Comparison of ENCODE assay signal across 11 cellular contexts in the genomic region with DNA sequence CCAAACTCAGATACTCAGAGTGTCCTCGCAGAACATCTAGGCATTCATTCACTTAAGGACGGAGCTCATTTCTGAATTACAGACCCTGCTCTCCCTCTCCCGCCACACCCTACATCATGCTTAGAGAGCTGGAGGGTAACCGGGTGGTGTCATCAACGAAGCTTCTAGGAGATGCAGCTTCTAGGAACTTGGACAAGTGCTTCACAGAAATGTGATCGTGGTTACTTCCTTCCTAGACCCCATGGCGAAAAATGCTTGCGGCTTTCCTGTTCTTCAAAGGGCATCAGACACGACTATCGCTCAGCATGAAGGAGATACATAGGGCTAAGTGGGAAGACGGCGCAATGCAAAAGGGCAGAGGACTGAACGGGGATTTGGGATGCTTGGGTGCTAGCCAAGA.
DNase-seq lines count a peak whose midpoint lies in the region; ATAC-seq lines count a peak whose summit lies in the region.
"Had no signal": no experiment of that assay in that cellular context is flagged by ENCODE, and none has a peak within 500 bp of the region (broad histone marks: within the 10 kb centered on the region; RNA-seq: fewer than 3 reads in every experiment).

No MANE protein-coding gene starts in this region.

- POLR2A ChIA-PET in activated CD4-positive, alpha-beta T cell treated with anti-CD3 and anti-CD28 coated beads for 36 hours (lab: Charles Lee): no interaction called here

- H3K27me3 Mint-ChIP-seq in activated CD4-positive, alpha-beta T cell treated with anti-CD3 and anti-CD28 coated beads for 36 hours: no peaks in the 10 kb centered on the region

- H3K9me3 Mint-ChIP-seq in activated CD4-positive, alpha-beta T cell treated with anti-CD3 and anti-CD28 coated beads for 36 hours (ENCODE audit: low read depth): no peaks in the 10 kb centered on the region

- peak; percentile 33 for ATAC-seq in activated CD4-positive, alpha-beta T cell treated with anti-CD3 and anti-CD28 coated beads for 36 hours
- no peak for ATAC-seq in HG02623 (IDR thresholded peaks at IDR 0.05; ENCODE audit: unreplicated experiment)

- intact Hi-C loops in activated CD4-positive, alpha-beta T cell treated with anti-CD3 and anti-CD28 coated beads for 36 hours (cut with DNase I, micrococcal nuclease): no loop called here

- DNase-seq in activated CD4-positive, alpha-beta T cell treated with anti-CD3 and anti-CD28 coated beads for 36 hours: peak; percentile 7
- no peak for DNase-seq in activated CD4-positive, alpha-beta T cell treated with anti-CD3 and anti-CD28 coated beads, Interleukin-2, amount 50 U/mL, for 4 hours
- DNase-seq in NCI-H2227 treated with DMSO at 0.1 percent for 48 hours (lab: John Stamatoyannopoulos, UW) (peak; percentile 39), brain pericyte (ENCODE audit: low read depth, low spot score) (peak; percentile 30), retina (no peak)
- DNase-seq in stimulated activated CD8-positive, alpha-beta memory T cell treated with anti-CD3 and anti-CD28 coated beads, Interleukin-4, amount 100 ng/mL, for 48 hours: peak; percentile 24
- no peak for DNase-seq in stimulated activated CD4-positive, alpha-beta T cell treated with anti-CD3 and anti-CD28 coated beads, Interleukin-4, amount 100 ng/mL, for 24 hours
- DNase-seq: erythroblast, GOT3, MM.1S had no signal

- no peak overlapping the region for H3K27ac Mint-ChIP-seq in activated CD4-positive, alpha-beta T cell treated with anti-CD3 and anti-CD28 coated beads for 36 hours

- no peak overlapping the region for H3K4me3 Mint-ChIP-seq in activated CD4-positive, alpha-beta T cell treated with anti-CD3 and anti-CD28 coated beads for 36 hours

- CTCF ChIA-PET in activated CD4-positive, alpha-beta T cell treated with anti-CD3 and anti-CD28 coated beads for 36 hours (lab: Charles Lee): interaction anchor here (0.7 to 1.5 kb wide), 3 partner anchors 11 to 88 kb away, joined by 4 to 7 read pairs (median 6); no protein-coding TSS in a partner anchor

- H3K36me3 Mint-ChIP-seq in activated CD4-positive, alpha-beta T cell treated with anti-CD3 and anti-CD28 coated beads for 36 hours (ENCODE audit: low read depth): no peaks in the 10 kb centered on the region

- peaks cover 6% of the 10 kb centered on the region for H3K4me1 Mint-ChIP-seq in activated CD4-positive, alpha-beta T cell treated with anti-CD3 and anti-CD28 coated beads for 36 hours

Comparison
In these comparisons a context has a peak if more than half of its experiments do, and no peak if none do; other contexts are left out.
1. DNase-seq: peak in activated CD4-positive, alpha-beta T cell treated with anti-CD3 and anti-CD28 coated beads for 36 hours (single experiment), NCI-H2227 treated with DMSO at 0.1 percent for 48 hours (single experiment), brain pericyte (single experiment) and stimulated activated CD8-positive, alpha-beta memory T cell treated with anti-CD3 and anti-CD28 coated beads, Interleukin-4, amount 100 ng/mL, for 48 hours (single experiment); none in activated CD4-positive, alpha-beta T cell treated with anti-CD3 and anti-CD28 coated beads, Interleukin-2, amount 50 U/mL, for 4 hours (0 of 2), retina (single experiment) and stimulated activated CD4-positive, alpha-beta T cell treated with anti-CD3 and anti-CD28 coated beads, Interleukin-4, amount 100 ng/mL, for 24 hours (single experiment).